ENCODE assay signal across 1 cellular context in genomic region chr2:88959480-88960204, GRCh38.
TF ChIP-seq lines count a peak whose summit lies in the region.

No MANE protein-coding gene starts in this region.

TF ChIP-seq in HepG2, 621 proteins besides CTCF, POLR2A, EP300 and RAD21 (continued from another document):
- TF ChIP-seq ZNF563 (CRISPR knock-in tag; IDR thresholded peaks at IDR 0.05) = no peak
- no peak for TF ChIP-seq ZFX (CRISPR knock-in tag; IDR thresholded peaks at IDR 0.05; ENCODE audit: low read depth)
- TF ChIP-seq ZBTB7A (CRISPR knock-in tag; IDR thresholded peaks at IDR 0.05) = no peak
